In the genomic region with DNA sequence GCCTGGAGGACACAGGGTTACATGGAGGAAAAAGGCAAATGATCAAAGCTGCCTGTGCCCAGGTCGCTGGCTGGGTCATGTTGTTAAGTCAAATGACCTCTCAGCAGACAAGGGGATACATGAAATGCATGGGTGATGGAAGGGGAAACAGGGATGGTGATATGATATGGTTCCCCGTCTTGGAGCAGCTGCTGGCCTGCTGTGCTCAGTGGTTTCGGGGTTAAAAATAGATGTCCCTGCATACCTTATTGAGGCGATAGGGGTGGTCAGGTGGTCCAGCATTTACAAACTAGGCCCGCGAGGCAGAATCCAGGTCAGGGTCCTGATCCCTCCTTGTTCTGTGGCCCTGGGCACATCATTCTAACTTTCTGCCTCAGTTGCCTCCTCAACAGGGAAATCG, we compare ENCODE assay signal across 22 cellular contexts.
"Had no signal": no experiment of that assay in that cellular context is flagged by ENCODE, and none has a peak within 500 bp of the region (broad histone marks: within the 10 kb centered on the region; RNA-seq: fewer than 3 reads in every experiment).

No MANE protein-coding gene starts in this region.

- H3K27ac ChIP-seq: gastroesophageal sphincter, heart right ventricle, tibial artery had no signal

- H3K4me1 ChIP-seq: gastroesophageal sphincter, tibial artery had no signal

- DNase-seq: activated CD4-positive, alpha-beta T cell treated with anti-CD3 and anti-CD28 coated beads, Interleukin-2, amount 10 ng/mL, durations not matched to agents 24 days and 14 days; activated CD4-positive, CD25-positive, alpha-beta regulatory T cell; activated naive CD8-positive, alpha-beta T cell treated with anti-CD3 and anti-CD28 coated beads, Interleukin-2, amount 50 U/mL, for 24 hours; activated T-cell treated with anti-CD3 and anti-CD28 coated beads, Interleukin-2, amount 50 U/mL, for 4 hours; aorta; cerebellar nuclear complex; cortex of kidney; heart right ventricle; kidney glomerular epithelial cell; occipital lobe; retina; stimulated activated CD4-positive, alpha-beta T cell treated with anti-CD3 and anti-CD28 coated beads, Interleukin-2, amount 100 ng/mL, for 24 hours; stimulated activated naive CD8-positive, alpha-beta T cell treated with anti-CD3 and anti-CD28 coated beads, Interleukin-15, Interleukin-2, amounts not matched to agents 100 U/mL and 50 U/mL, for 24 hours; substantia nigra; T-helper 1 cell; T-helper 9 cell had no signal

- H3K9me3 Mint-ChIP-seq: activated CD4-positive, alpha-beta T cell treated with anti-CD3 and anti-CD28 coated beads, Interleukin-2, amount 10 ng/mL, durations not matched to agents 24 days and 14 days; activated CD8-positive, alpha-beta T cell treated with anti-CD3 and anti-CD28 coated beads for 36 hours; activated naive CD4-positive, alpha-beta T cell treated with anti-CD3 and anti-CD28 coated beads, Interleukin-2, amount 10 ng/mL, durations not matched to agents 7 days and 5 days; activated naive CD8-positive, alpha-beta T cell treated with anti-CD3 and anti-CD28 coated beads, Interleukin-2, amount 50 U/mL, for 24 hours; activated T-cell treated with anti-CD3 and anti-CD28 coated beads, Interleukin-2, amount 50 U/mL, for 4 hours; natural killer cell treated with Interleukin-12 subunit alpha and Interleukin-12 subunit beta and Interleukin-15 and Interleukin-18, amount 100 ng/mL, for 72 hours had no signal

- H3K27me3 ChIP-seq: gastroesophageal sphincter, heart right ventricle, tibial artery had no signal

- H3K4me3 ChIP-seq: gastroesophageal sphincter, heart right ventricle, tibial artery had no signal

- H3K4me3 Mint-ChIP-seq: activated CD4-positive, alpha-beta T cell treated with anti-CD3 and anti-CD28 coated beads, Interleukin-2, amount 10 ng/mL, durations not matched to agents 24 days and 14 days; activated CD8-positive, alpha-beta T cell treated with anti-CD3 and anti-CD28 coated beads for 36 hours; activated naive CD4-positive, alpha-beta T cell treated with anti-CD3 and anti-CD28 coated beads, Interleukin-2, amount 10 ng/mL, durations not matched to agents 7 days and 5 days; activated naive CD8-positive, alpha-beta T cell treated with anti-CD3 and anti-CD28 coated beads, Interleukin-2, amount 50 U/mL, for 24 hours; activated T-cell treated with anti-CD3 and anti-CD28 coated beads, Interleukin-2, amount 50 U/mL, for 4 hours; natural killer cell treated with Interleukin-12 subunit alpha and Interleukin-12 subunit beta and Interleukin-15 and Interleukin-18, amount 100 ng/mL, for 72 hours had no signal

- ATAC-seq: activated T-cell treated with anti-CD3 and anti-CD28 coated beads, Interleukin-2, amount 50 U/mL, for 4 hours; esophagus mucosa; gastroesophageal sphincter had no signal

- H3K36me3 Mint-ChIP-seq: activated naive CD4-positive, alpha-beta T cell treated with anti-CD3 and anti-CD28 coated beads, Interleukin-2, amount 10 ng/mL, durations not matched to agents 7 days and 5 days; natural killer cell treated with Interleukin-12 subunit alpha and Interleukin-12 subunit beta and Interleukin-15 and Interleukin-18, amount 100 ng/mL, for 72 hours had no signal

- H3K9me3 ChIP-seq: gastroesophageal sphincter, heart right ventricle, tibial artery had no signal

- H3K27ac Mint-ChIP-seq: activated CD4-positive, alpha-beta T cell treated with anti-CD3 and anti-CD28 coated beads, Interleukin-2, amount 10 ng/mL, durations not matched to agents 24 days and 14 days; activated CD8-positive, alpha-beta T cell treated with anti-CD3 and anti-CD28 coated beads for 36 hours; activated naive CD4-positive, alpha-beta T cell treated with anti-CD3 and anti-CD28 coated beads, Interleukin-2, amount 10 ng/mL, durations not matched to agents 7 days and 5 days; activated naive CD8-positive, alpha-beta T cell treated with anti-CD3 and anti-CD28 coated beads, Interleukin-2, amount 50 U/mL, for 24 hours had no signal
